In the genomic region with DNA sequence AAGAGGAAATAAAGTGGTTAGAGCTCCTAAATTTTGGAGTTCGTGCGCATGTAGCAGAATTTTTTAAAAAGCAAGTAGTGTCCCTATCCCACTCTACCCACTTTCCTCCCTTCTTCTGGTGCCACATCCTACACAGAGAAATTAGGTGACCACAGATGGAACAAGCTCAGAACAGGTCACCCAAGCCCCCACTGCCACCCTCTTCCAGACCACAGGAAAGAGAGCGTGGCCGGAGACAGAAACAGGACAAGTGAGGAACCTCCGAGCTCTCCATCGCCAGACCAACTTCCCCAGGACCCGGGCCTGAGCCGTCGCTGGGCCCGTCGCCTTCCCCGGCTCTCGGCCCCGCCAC, we compare ENCODE assay signal across 8 cellular contexts. TPM values are rescaled to one million over a fixed set of nuclear protein-coding genes. Genes with fewer than 3 reads are reported as not detected.
DNase-seq lines count a peak whose midpoint lies in the region; ATAC-seq, FAIRE-seq and TF ChIP-seq lines count a peak whose summit lies in the region.

No MANE protein-coding gene starts in this region.

- H3K9me3 ChIP-seq in HAP-1, result no peaks in the 10 kb centered on the region
- no peaks in the 10 kb centered on the region for H3K9me3 ChIP-seq in kidney (ENCODE audit: control insufficient read depth in 1 of 2, low read length in 2 of 2)
- no peaks in the 10 kb centered on the region for H3K9me3 ChIP-seq in thoracic aorta

- H3K27ac ChIP-seq in kidney (ENCODE audit: low read depth in 2 of 2, low read length in 2 of 2) (peak overlapping the region; percentile 99 to 100), thoracic aorta (peak overlapping the region; percentile 99 to 100)

- no peak for ATAC-seq in activated T-helper 17 cell treated with anti-CD3 and anti-CD28 coated beads, Interleukin-2, amount 50 U/mL, for 72 hours (replicated peaks)
- no peak for ATAC-seq in thoracic aorta (ENCODE audit: insufficient number of reproducible peaks, low FRiP score, low read depth)

- POLR2A ChIA-PET in AG04449 (lab: Yijun Ruan, JAX), result no interaction called here

- H3K27me3 ChIP-seq in HAP-1 (ENCODE audit: low read depth) (peaks cover 5% of the 10 kb centered on the region), thoracic aorta (replicated peaks; ENCODE audit: insufficient read depth) (no peaks in the 10 kb centered on the region)

- peak overlapping the region; percentile 92 for H3K27ac Mint-ChIP-seq in activated T-helper 17 cell treated with anti-CD3 and anti-CD28 coated beads, Interleukin-2, amount 50 U/mL, for 72 hours

- H3K36me3 ChIP-seq in HAP-1 (replicated peaks), result no peaks in the 10 kb centered on the region
- H3K36me3 ChIP-seq in kidney (ENCODE audit: control insufficient read depth in 1 of 2, insufficient read depth in 2 of 2, low read length in 2 of 2), result no peaks in the 10 kb centered on the region
- no peaks in the 10 kb centered on the region for H3K36me3 ChIP-seq in thoracic aorta

- peaks cover 42% of the 10 kb centered on the region for H3K36me3 Mint-ChIP-seq in activated T-helper 17 cell treated with anti-CD3 and anti-CD28 coated beads, Interleukin-2, amount 50 U/mL, for 72 hours (ENCODE audit: low read depth)

- H3K4me1 ChIP-seq in HAP-1 (peaks cover 37% of the 10 kb centered on the region), kidney (ENCODE audit: control insufficient read depth in 1 of 2, insufficient read depth in 1 of 2, low read depth in 1 of 2, low read length in 2 of 2) (peaks cover 0 to 10% of the 10 kb centered on the region in 2 donors), thoracic aorta (ENCODE audit: control insufficient read depth in 1 of 2, low read depth in 2 of 2) (peaks cover 19 to 36% of the 10 kb centered on the region in 2 donors)

- no peak for FAIRE-seq in kidney (lab: Jason Lieb, UNC)

- peak overlapping the region; percentile 96 for H3K4me3 Mint-ChIP-seq in activated T-helper 17 cell treated with anti-CD3 and anti-CD28 coated beads, Interleukin-2, amount 50 U/mL, for 72 hours

- no peaks in the 10 kb centered on the region for H3K27me3 Mint-ChIP-seq in activated T-helper 17 cell treated with anti-CD3 and anti-CD28 coated beads, Interleukin-2, amount 50 U/mL, for 72 hours

- in situ Hi-C loops in HAP-1 (cut with MboI; ENCODE audit: low sequenced_read_pairs), result no loop called here

- TF ChIP-seq CTCF in AG04449 (IDR thresholded peaks at IDR 0.05; ENCODE audit: insufficient read depth, low read length, missing control alignments) (no peak), kidney (IDR thresholded peaks at IDR 0.05; ENCODE audit: borderline replicate concordance, extremely low read depth, insufficient read depth) (no peak), thoracic aorta (IDR thresholded peaks at IDR 0.05) (no peak)

- H3K4me1 Mint-ChIP-seq in activated T-helper 17 cell treated with anti-CD3 and anti-CD28 coated beads, Interleukin-2, amount 50 U/mL, for 72 hours, result peaks cover 23% of the 10 kb centered on the region

- H3K4me3 ChIP-seq in AG04449 (ENCODE audit: low read depth, low read length) (peak overlapping the region; percentile 90), HAP-1 (peak overlapping the region; percentile 83), kidney (ENCODE audit: low read length in 2 of 2) (peak overlapping the region; percentile 76 to 81), thoracic aorta (peak overlapping the region; percentile 85)

- intact Hi-C loops in kidney (cut with DNase I), result no loop called here

- DNase-seq in AG04449 (ENCODE audit: low read depth, low spot score), result no peak
- no peak for DNase-seq in HAP-1 (ENCODE audit: low spot score in 2 of 2)
- DNase-seq in kidney, result no peak
- DNase-seq in thoracic aorta (ENCODE audit: low spot score), result no peak
- no peak for DNase-seq in mesenteric fat pad (ENCODE audit: low spot score)
- no peak for DNase-seq in NCI-H2227 treated with DMSO at 0.1 percent for 48 hours (lab: John Stamatoyannopoulos, UW)
- no peak for DNase-seq in NCI-H187 (lab: John Stamatoyannopoulos, UW)

- CTCF ChIA-PET in AG04449 (lab: Yijun Ruan, JAX), result interaction anchor here (0.8 to 2.8 kb wide), 7 partner anchors 31 to 116 kb away, joined by 3 to 20 read pairs (median 3); no protein-coding TSS in a partner anchor

- H3K9me3 Mint-ChIP-seq in activated T-helper 17 cell treated with anti-CD3 and anti-CD28 coated beads, Interleukin-2, amount 50 U/mL, for 72 hours, result no peaks in the 10 kb centered on the region

- peak overlapping the region; percentile 81 to 97 for H3K9ac ChIP-seq in kidney (ENCODE audit: low read length in 2 of 2)

RNA-seq across cellular contexts. Expression of a gene that starts 0.4 kb away (rescaled TPM):
- total RNA-seq in activated T-helper 17 cell treated with anti-CD3 and anti-CD28 coated beads, Interleukin-2, amount 50 U/mL, for 72 hours, result 10 to 100 TPM; 39.6 to 49.3 TPM
- total RNA-seq in kidney, result 50.2 TPM
- polyA plus RNA-seq in kidney (ENCODE audit: insufficient read depth, low read depth, low replicate concordance), result 16.0 TPM
- 10 to 100 TPM; 85.6 to 96.7 TPM for total RNA-seq in thoracic aorta
- 59.3 TPM for total RNA-seq in mesenteric fat pad
